6 cellular contexts compared by ENCODE assay signal in the genomic region with DNA sequence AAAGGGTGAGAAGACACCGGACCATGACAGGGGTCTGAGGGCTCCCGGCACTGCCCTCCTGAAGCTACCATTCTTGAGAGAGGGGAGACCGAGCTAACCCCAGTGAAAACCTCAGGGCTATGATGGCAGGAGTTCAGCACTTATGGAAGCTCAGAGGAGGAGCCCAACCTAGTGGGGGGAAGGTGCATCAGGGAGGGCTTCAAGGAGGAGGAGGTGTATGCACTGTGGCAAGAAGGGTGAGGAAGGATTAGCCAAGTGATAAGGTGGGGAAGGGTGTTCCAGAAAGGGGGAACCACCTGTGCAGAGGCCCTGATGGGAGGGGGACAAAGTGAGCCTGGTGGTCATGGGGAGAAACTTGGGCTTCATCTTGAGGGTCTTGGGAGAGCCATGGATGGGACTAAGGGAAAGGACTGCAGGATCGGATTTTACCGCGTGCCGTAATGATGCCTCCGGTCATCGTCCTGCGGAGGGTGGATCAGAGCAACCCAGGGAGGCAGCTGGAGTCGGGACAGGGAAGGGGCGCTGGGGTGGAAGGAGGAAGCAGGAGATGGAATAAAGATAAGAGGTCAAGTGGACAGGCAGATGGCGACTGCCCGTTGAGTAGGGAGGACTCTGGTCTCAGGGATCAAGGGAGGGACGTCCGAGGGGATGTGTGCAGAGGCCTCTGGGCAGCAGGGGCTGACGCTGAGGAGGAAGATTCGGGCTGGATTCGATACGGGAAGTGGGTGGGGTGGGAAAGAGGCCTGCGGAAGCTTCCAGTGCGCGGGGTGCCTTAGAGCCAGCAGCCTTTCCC. TPM values are rescaled to one million over a fixed set of nuclear protein-coding genes. Genes with fewer than 3 reads are reported as not detected.
DNase-seq lines count a peak whose midpoint lies in the region; ATAC-seq, FAIRE-seq and TF ChIP-seq lines count a peak whose summit lies in the region.

No MANE protein-coding gene starts in this region.

- DNase-seq in astrocyte (ENCODE audit: low read depth), result no peak
- no peak for DNase-seq in naive B cell
- DNase-seq in GM20000 (ENCODE audit: low spot score), result no peak
- DNase-seq in AG20443 (ENCODE audit: low spot score), result no peak

- peak overlapping the region; percentile 85 for H3K4me2 ChIP-seq in astrocyte (ENCODE audit: low read length)

- H3K36me3 Mint-ChIP-seq in astrocyte (ENCODE audit: low read depth, unreplicated experiment) (no peaks in the 10 kb centered on the region), naive B cell (no peaks in the 10 kb centered on the region)

- ATAC-seq in naive B cell (ENCODE audit: low read depth in 2 of 2) (peak in 1 of 2 donors; percentile 8), GM19035 (IDR thresholded peaks at IDR 0.05; ENCODE audit: unreplicated experiment) (no peak)

- no peaks in the 10 kb centered on the region for H3K9me3 Mint-ChIP-seq in astrocyte (ENCODE audit: unreplicated experiment)
- H3K9me3 Mint-ChIP-seq in naive B cell, result no peaks in the 10 kb centered on the region

- H3K9me3 ChIP-seq in astrocyte (ENCODE audit: insufficient read depth, low read depth, low read length), result no peaks in the 10 kb centered on the region

- TF ChIP-seq CTCF in astrocyte (IDR thresholded peaks at IDR 0.05; ENCODE audit: insufficient read depth, low read depth, low read length), result no peak
- no peak for TF ChIP-seq CTCF in GM20000 (IDR thresholded peaks at IDR 0.05; ENCODE audit: extremely low read depth, missing control alignments)

- peaks cover 29% of the 10 kb centered on the region for H3K27me3 ChIP-seq in astrocyte (ENCODE audit: insufficient read depth, low read length)

- no peak overlapping the region for H3K9ac ChIP-seq in astrocyte (ENCODE audit: low read length)

- no peaks in the 10 kb centered on the region for H3K36me3 ChIP-seq in astrocyte (ENCODE audit: insufficient read depth, low read length)

- H3K27ac ChIP-seq in astrocyte (ENCODE audit: low read depth, low read length), result no peak overlapping the region

- peaks cover 43% of the 10 kb centered on the region for H3K27me3 Mint-ChIP-seq in astrocyte (ENCODE audit: low read depth, unreplicated experiment)
- H3K27me3 Mint-ChIP-seq in naive B cell, result peaks cover 4 to 26% (median 20%) of the 10 kb centered on the region in 3 donors

- no peak overlapping the region for H3K27ac Mint-ChIP-seq in astrocyte (ENCODE audit: unreplicated experiment)
- H3K27ac Mint-ChIP-seq in naive B cell, result peak overlapping the region in 1 of 6 donors; percentile 60

- H3K79me2 ChIP-seq in astrocyte (ENCODE audit: insufficient read depth, low read length), result no peaks in the 10 kb centered on the region

- no peak for FAIRE-seq in astrocyte (lab: Jason Lieb, UNC)

- H3K4me1 Mint-ChIP-seq in astrocyte (ENCODE audit: low read depth, unreplicated experiment) (no peaks in the 10 kb centered on the region), naive B cell (peaks cover 9 to 21% (median 20%) of the 10 kb centered on the region in 3 donors)

- peak overlapping the region; percentile 94 for H2AFZ ChIP-seq in astrocyte (ENCODE audit: low read depth, low read length)

- H3K4me3 ChIP-seq in GM08714 (ENCODE audit: low read length) (peak overlapping the region; percentile 63; the same call in 1 of the 2 replicates), astrocyte (ENCODE audit: insufficient read depth, low read depth, low read length) (peak overlapping the region; percentile 65)

- H3K4me3 Mint-ChIP-seq in astrocyte (ENCODE audit: unreplicated experiment) (peak overlapping the region; percentile 85), naive B cell (peak overlapping the region; percentile 74 to 91 (median 84))

- peaks cover 9% of the 10 kb centered on the region for H3K4me1 ChIP-seq in astrocyte (ENCODE audit: insufficient read depth, low read length)

- H4K20me1 ChIP-seq in astrocyte (ENCODE audit: insufficient read depth, low read length), result no peaks in the 10 kb centered on the region

RNA-seq across cellular contexts. Expression of a gene that starts 13.3 kb away (rescaled TPM):
- 215 and 218 TPM in 2 replicates for total RNA-seq in astrocyte
- 100 to 1,000 TPM; 150 to 193 (median 155) TPM for polyA plus RNA-seq in naive B cell (ENCODE audit: low read depth in 6 of 6)

RNA-seq across cellular contexts. Expression of a gene that starts 25.4 kb away (rescaled TPM):
- total RNA-seq in astrocyte, result 2.2 and 6.4 TPM in 2 replicates
- 10 to 100 TPM in 1 of 6 donors, 1 to 10 TPM in 5; 1.2 to 11.1 (median 3.0) TPM for polyA plus RNA-seq in naive B cell (ENCODE audit: low read depth in 6 of 6)

RNA-seq across cellular contexts. Expression of a gene that starts 26.8 kb away (rescaled TPM):
- 2.1 and 2.8 TPM in 2 replicates for total RNA-seq in astrocyte
- polyA plus RNA-seq in naive B cell (ENCODE audit: low read depth in 6 of 6), result not detected

RNA-seq across cellular contexts. Expression of a gene that starts 27.5 kb away (rescaled TPM):
- 17.3 and 19.0 TPM in 2 replicates for total RNA-seq in astrocyte
- polyA plus RNA-seq in naive B cell (ENCODE audit: low read depth in 6 of 6), result not detected

RNA-seq across cellular contexts. Expression of a gene that starts 41.4 kb away (rescaled TPM):
- total RNA-seq in astrocyte, result 8.6 and 10.8 TPM in 2 replicates
- polyA plus RNA-seq in naive B cell (ENCODE audit: low read depth in 6 of 6), result 1 to 10 TPM in 2 of 6 donors, under 1 TPM in 4; 0.30 to 1.2 (median 0.70) TPM
